ENCODE assay signal across 12 cellular contexts in genomic region chr2:144521702-144522101, GRCh38. TPM values are rescaled to one million over a fixed set of nuclear protein-coding genes. Genes with fewer than 3 reads are reported as not detected.
DNase-seq lines count a peak whose midpoint lies in the region; ATAC-seq, FAIRE-seq and TF ChIP-seq lines count a peak whose summit lies in the region.
"Had no signal": no experiment of that assay in that cellular context is flagged by ENCODE, and none has a peak within 500 bp of the region (broad histone marks: within the 10 kb centered on the region; RNA-seq: fewer than 3 reads in every experiment).

No MANE protein-coding gene starts in this region.

- ATAC-seq in HG02973 (IDR thresholded peaks at IDR 0.05; ENCODE audit: unreplicated experiment) = no peak

- intact Hi-C loops in breast epithelium (cut with DNase I; ENCODE audit: low total_unique reads) = no loop called here
- intact Hi-C loops in mammary epithelial cell (cut with micrococcal nuclease) = no loop called here
- intact Hi-C loops in ascending aorta (cut with DNase I) = loop anchor here (5.0 kb wide), 5 partner anchors 86 to 1231 kb away; no protein-coding TSS in a partner anchor

- H3K4me3 Mint-ChIP-seq in mesothelial cell of epicardium = peak overlapping the region; percentile 33

- H3K27ac ChIP-seq in breast epithelium = peak overlapping the region; percentile 78 to 98
- H3K27ac ChIP-seq in mammary epithelial cell (ENCODE audit: insufficient read depth, low read depth, low read length) = no peak overlapping the region
- peak overlapping the region; percentile 99 to 100 for H3K27ac ChIP-seq in ascending aorta
- peak overlapping the region; percentile 80 to 100 (median 98) for H3K27ac ChIP-seq in tibial nerve
- H3K27ac ChIP-seq: SJSA1 had no signal

- no peaks in the 10 kb centered on the region for H4K20me1 ChIP-seq in mammary epithelial cell (ENCODE audit: insufficient read depth, low read length)

- TF ChIP-seq CTCF in breast epithelium (IDR thresholded peaks at IDR 0.05) = no peak
- no peak for TF ChIP-seq CTCF in mammary epithelial cell (conservative IDR thresholded peaks at IDR 0.05 in 1 of 2, IDR thresholded peaks at IDR 0.05 in 1 of 2; ENCODE audit: extremely low read depth in 1 of 2, insufficient read depth in 1 of 2, low read depth in 1 of 2, low read length in 2 of 2)
- TF ChIP-seq CTCF in ascending aorta (IDR thresholded peaks at IDR 0.05) = no peak
- no peak for TF ChIP-seq CTCF in mesothelial cell of epicardium (IDR thresholded peaks at IDR 0.05; ENCODE audit: unreplicated experiment)
- TF ChIP-seq CTCF in tibial nerve (IDR thresholded peaks at IDR 0.05) = no peak

- H3K4me1 Mint-ChIP-seq in mesothelial cell of epicardium = peaks cover 38% of the 10 kb centered on the region

- H3K27ac Mint-ChIP-seq in mesothelial cell of epicardium = peak overlapping the region; percentile 81
- H3K27ac Mint-ChIP-seq: activated CD4-positive, alpha-beta T cell treated with anti-CD3 and anti-CD28 coated beads, Interleukin-2, amount 10 ng/mL, durations not matched to agents 24 days and 14 days had no signal

- in situ Hi-C loops in mammary epithelial cell (cut with MboI; ENCODE audit: low sequenced_read_pairs in 2 of 2) = no loop called here

- no peak for FAIRE-seq in RCC 7860 (lab: Jason Lieb, UNC)

- H3K4me2 ChIP-seq in mammary epithelial cell (ENCODE audit: insufficient read depth, low read depth, low read length) = no peak overlapping the region

- no TSS peak for BruUV-seq in mammary epithelial cell (replicated peaks; lab: Mats Ljungman, UMichigan)

- peaks cover 2% of the 10 kb centered on the region for H3K36me3 Mint-ChIP-seq in mesothelial cell of epicardium

- H3K9me3 Mint-ChIP-seq in mesothelial cell of epicardium = no peaks in the 10 kb centered on the region
- H3K9me3 Mint-ChIP-seq: activated CD4-positive, alpha-beta T cell treated with anti-CD3 and anti-CD28 coated beads, Interleukin-2, amount 10 ng/mL, durations not matched to agents 24 days and 14 days had no signal

- H3K27me3 ChIP-seq in breast epithelium = peaks cover 0 to 64% of the 10 kb centered on the region in 2 donors
- H3K27me3 ChIP-seq in mammary epithelial cell (ENCODE audit: insufficient read depth, low read length) = peaks cover 39% of the 10 kb centered on the region
- no peaks in the 10 kb centered on the region for H3K27me3 ChIP-seq in ascending aorta
- no peaks in the 10 kb centered on the region for H3K27me3 ChIP-seq in tibial nerve
- H3K27me3 ChIP-seq: SJSA1 had no signal

- no peak for DNase-seq in breast epithelium (ENCODE audit: low spot score in 2 of 2)
- DNase-seq in mammary epithelial cell = no peak
- DNase-seq in ascending aorta (ENCODE audit: low spot score in 2 of 2) = no peak
- DNase-seq in mesothelial cell of epicardium (ENCODE audit: low spot score in 2 of 2, unreplicated experiment in 2 of 2) = no peak
- DNase-seq in tibial nerve (ENCODE audit: low spot score in 2 of 2) = no peak
- no peak for DNase-seq in stimulated activated CD4-positive, alpha-beta T cell treated with anti-CD3 and anti-CD28 coated beads, Interleukin-4, amount 100 ng/mL, for 24 hours
- no peak for DNase-seq in RCC 7860 (ENCODE audit: low spot score)
- DNase-seq: activated CD4-positive, alpha-beta T cell treated with anti-CD3 and anti-CD28 coated beads, Interleukin-2, amount 10 ng/mL, durations not matched to agents 24 days and 14 days; activated gamma-delta T cell treated with Interleukin-2 at 50 U/mL for 16 hours; cortex of kidney had no signal

- H3K4me1 ChIP-seq in breast epithelium (no peaks in the 10 kb centered on the region), mammary epithelial cell (ENCODE audit: insufficient read depth, low read length) (peaks cover 13% of the 10 kb centered on the region), ascending aorta (peaks cover 0 to 11% of the 10 kb centered on the region in 2 donors), tibial nerve (peaks cover 0 to 38% (median 3%) of the 10 kb centered on the region in 4 donors)

- H3K9me3 ChIP-seq in breast epithelium = no peaks in the 10 kb centered on the region
- H3K9me3 ChIP-seq in mammary epithelial cell (replicated peaks; ENCODE audit: insufficient read depth, low read length) = no peaks in the 10 kb centered on the region
- no peaks in the 10 kb centered on the region for H3K9me3 ChIP-seq in ascending aorta
- no peaks in the 10 kb centered on the region for H3K9me3 ChIP-seq in tibial nerve
- H3K9me3 ChIP-seq: SJSA1 had no signal

- no peak overlapping the region for H3K9ac ChIP-seq in mammary epithelial cell (ENCODE audit: insufficient read depth, low read length)

- CTCF ChIA-PET in mammary epithelial cell (lab: Charles Lee; ENCODE audit: low non-redundant PET) = no interaction called here

- H3K27me3 Mint-ChIP-seq in mesothelial cell of epicardium (ENCODE audit: low read depth) = no peaks in the 10 kb centered on the region

- 0% methylated on average over 2 of the region's 4 CpGs for WGBS in mammary epithelial cell (ENCODE audit: low coverage, missing lambda C conversion rate)
- 5 to 8% methylated on average over 4 of the region's 4 CpGs for WGBS in tibial nerve, 2 donors

- H3K79me2 ChIP-seq in mammary epithelial cell (ENCODE audit: insufficient read depth, low read length) = no peaks in the 10 kb centered on the region

- H3K36me3 ChIP-seq in breast epithelium (no peaks in the 10 kb centered on the region), mammary epithelial cell (ENCODE audit: insufficient read depth, low read length) (no peaks in the 10 kb centered on the region), ascending aorta (no peaks in the 10 kb centered on the region), tibial nerve (no peaks in the 10 kb centered on the region)

- peak overlapping the region; percentile 58 to 85 (median 79) for H3K4me3 ChIP-seq in breast epithelium
- no peak overlapping the region for H3K4me3 ChIP-seq in mammary epithelial cell (replicated peaks in 1 of 3; ENCODE audit: insufficient read depth in 1 of 3, low read depth in 2 of 3, low read length in 3 of 3)
- peak overlapping the region; percentile 85 to 89 for H3K4me3 ChIP-seq in ascending aorta
- peak overlapping the region in 3 of 4 donors; percentile 20 to 85 (median 70) for H3K4me3 ChIP-seq in tibial nerve
- H3K4me3 ChIP-seq: SJSA1 had no signal

- TF ChIP-seq EP300 in tibial nerve (IDR thresholded peaks at IDR 0.05) = no peak

- no peak for TF ChIP-seq POLR2A in breast epithelium (IDR thresholded peaks at IDR 0.05)
- no peak for TF ChIP-seq POLR2A in tibial nerve (IDR thresholded peaks at IDR 0.05)

- no peak overlapping the region for H2AFZ ChIP-seq in mammary epithelial cell (ENCODE audit: low read depth, low read length)

- dilution Hi-C loops in mammary epithelial cell (cut with HindIII; ENCODE audit: low sequenced_read_pairs) = no loop called here

RNA-seq across cellular contexts. Expression of gene ZEB2, which starts 1.8 kb away (rescaled TPM):
- total RNA-seq in breast epithelium (100 to 1,000 TPM in 1 of 3 donors, 10 to 100 TPM in 2; 53.7 to 225 (median 83.2) TPM), mammary epithelial cell (under 1 TPM; 0.45 to 0.50 TPM), ascending aorta (74.6 TPM), mesothelial cell of epicardium (105 to 111 TPM (median 110 TPM) in 3 replicates), tibial nerve (100 to 1,000 TPM; 148 to 290 (median 218) TPM)
- 0.26 TPM for polyA plus RNA-seq in mammary epithelial cell
- polyA minus RNA-seq in mammary epithelial cell = not detected

Comparison
In these comparisons a context has a peak if more than half of its experiments do, and no peak if none do; other contexts are left out.
1. H3K4me3 ChIP-seq: peak in breast epithelium (3 of 3), ascending aorta (2 of 2) and tibial nerve (3 of 4); none in mammary epithelial cell (0 of 3).
2. RNA of gene ZEB2, which starts 1.8 kb away (total RNA-seq): 148 to 290 TPM in tibial nerve, 105 to 111 TPM in mesothelial cell of epicardium, 53.7 to 225 TPM in breast epithelium and 74.6 TPM in ascending aorta (single experiment); 0.45 to 0.50 TPM in mammary epithelial cell; every median in the first group is over 10 times any median in the second.